In genomic region chr7:106116162-106116704, GRCh38 we compare ENCODE assay signal across 2 cellular contexts.
TF ChIP-seq lines count a peak whose summit lies in the region.

No MANE protein-coding gene starts in this region.

TF ChIP-seq in GM23338, 12 proteins besides CTCF, POLR2A, EP300 and RAD21:
- TF ChIP-seq ETS1 (IDR thresholded peaks at IDR 0.05) = no peak
- no peak for TF ChIP-seq NANOG (IDR thresholded peaks at IDR 0.05; ENCODE audit: borderline replicate concordance)
- no peak for TF ChIP-seq REST (IDR thresholded peaks at IDR 0.05; ENCODE audit: unreplicated experiment)
- TF ChIP-seq EZH2 (IDR thresholded peaks at IDR 0.05; ENCODE audit: low read depth, unreplicated experiment) = no peak

TF ChIP-seq in K562, 482 proteins besides CTCF, POLR2A, EP300 and RAD21:
- TF ChIP-seq TAF7 (tag; IDR thresholded peaks at IDR 0.05) = no peak
- TF ChIP-seq PKNOX1 (IDR thresholded peaks at IDR 0.05) = 0 out of 2 replicates have a peak, but pooled peaks have one; percentile 11
- TF ChIP-seq L3MBTL2 (IDR thresholded peaks at IDR 0.05) = peak; percentile 54; the same call in 1 of the 2 replicates
- no peak for TF ChIP-seq JUND (IDR thresholded peaks at IDR 0.05; ENCODE audit: borderline replicate concordance, low read depth, low read length)
- 0 out of 3 replicates have a peak, but pooled peaks have one; percentile 23 for TF ChIP-seq JUND (tag; IDR thresholded peaks at IDR 0.05; ENCODE audit: borderline replicate concordance, low read depth, low read length)
- 0 out of 2 replicates have a peak, but pooled peaks have one; percentile 33 for TF ChIP-seq FOXJ2 (tag; IDR thresholded peaks at IDR 0.05)
- TF ChIP-seq PBX2 (CRISPR knock-in tag; IDR thresholded peaks at IDR 0.05; ENCODE audit: low read depth) = no peak
- TF ChIP-seq PBX2 (tag; conservative IDR thresholded peaks at IDR 0.05; ENCODE audit: low read depth) = peak; percentile 42; the same call in 1 of the 2 replicates
- TF ChIP-seq MGA (IDR thresholded peaks at IDR 0.05) = 0 out of 2 replicates have a peak, but pooled peaks have one; percentile 19
- no peak for TF ChIP-seq E4F1 (CRISPR knock-in tag; IDR thresholded peaks at IDR 0.05; ENCODE audit: borderline replicate concordance)
- no peak for TF ChIP-seq KLF10 (CRISPR knock-in tag; IDR thresholded peaks at IDR 0.05)
- TF ChIP-seq MEIS2 (IDR thresholded peaks at IDR 0.05; ENCODE audit: partially characterized antibody) = peak; percentile 70
